In the genomic region with DNA sequence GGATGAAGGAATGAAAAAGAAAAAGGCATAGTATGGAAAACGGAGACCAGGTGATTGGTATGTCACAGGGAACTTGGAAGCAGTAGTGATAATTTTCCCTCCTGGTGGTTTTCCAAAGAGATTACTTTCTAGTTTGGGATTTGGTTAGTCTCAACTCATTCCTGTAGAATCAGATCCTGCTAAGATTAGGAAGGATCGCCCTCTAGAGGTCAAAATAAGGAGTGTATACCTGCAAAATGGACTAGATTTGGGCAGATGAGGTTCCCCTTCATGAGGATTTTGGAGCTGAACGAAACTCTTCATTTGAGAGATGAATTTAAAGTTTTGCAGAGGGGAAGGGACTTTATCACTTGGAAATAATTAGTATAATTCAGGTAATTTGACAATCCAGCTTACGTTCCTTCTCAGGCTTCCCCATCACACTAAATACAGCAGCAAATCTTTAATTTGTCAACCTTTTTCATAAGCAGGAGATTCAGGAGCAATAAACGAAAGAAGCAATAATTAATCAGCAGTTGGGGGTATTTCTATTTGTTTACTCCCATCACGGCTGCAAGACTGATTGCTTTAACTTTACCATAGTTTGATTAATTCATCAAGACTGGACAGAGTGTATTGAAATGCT, we compare ENCODE assay signal across 8 cellular contexts.
DNase-seq lines count a peak whose midpoint lies in the region; ATAC-seq, FAIRE-seq and TF ChIP-seq lines count a peak whose summit lies in the region.

No MANE protein-coding gene starts in this region.

- H4K20me1 ChIP-seq in OCI-LY1 (ENCODE audit: insufficient read depth, low read length) (no peaks in the 10 kb centered on the region), HepG2 (ENCODE audit: insufficient read depth, low read length) (no peaks in the 10 kb centered on the region)

- TF ChIP-seq POLR2A in HepG2 (IDR thresholded peaks at IDR 0.05; ENCODE audit: insufficient read depth in 1 of 2, low read depth in 2 of 2, low read length in 2 of 2) = no peak

- WGBS in HepG2 (ENCODE audit: low lambda C conversion rate) = 0% methylated on average over 6 of the region's 6 CpGs

- H3K4me2 ChIP-seq in OCI-LY1 (ENCODE audit: low read length) (peak overlapping the region; percentile 78), HepG2 (ENCODE audit: low read depth, low read length) (no peak overlapping the region)

- peak; percentile 56 for FAIRE-seq in GM18507 (lab: Jason Lieb, UNC)
- peak; percentile 53 for FAIRE-seq in HepG2 (lab: Jason Lieb, UNC)
- FAIRE-seq in urothelium cell line (lab: Jason Lieb, UNC) = no peak

- no peaks in the 10 kb centered on the region for H3K9me2 ChIP-seq in OCI-LY1 (ENCODE audit: low read depth, low read length)

- in situ Hi-C loops in HepG2 (cut with HindIII; ENCODE audit: extremely low pct_ligation_motif_present, low pct_unique_long_range_greater_than_20kb) = loop anchor here (5.0 to 10.0 kb wide), 2 partner anchors 294 to 656 kb away; no protein-coding TSS in a partner anchor

- peak; percentile 90 for ATAC-seq in HepG2

- H3K27ac ChIP-seq in HL-60 (replicated peaks) = no peak overlapping the region
- peak overlapping the region; percentile 42 for H3K27ac ChIP-seq in OCI-LY1 (ENCODE audit: low read depth, low read length, poor library complexity, severe bottlenecking)
- no peak overlapping the region for H3K27ac ChIP-seq in HepG2 (ENCODE audit: extremely low read length, insufficient read depth, low read length)

- DNase-seq in BJ (ENCODE audit: low read depth) (peak; percentile 12), GM18507 (ENCODE audit: extremely low spot score, insufficient read length, low read depth) (no peak), HL-60 (ENCODE audit: low read depth in 1 of 2, low spot score in 1 of 2) (peak in 1 of 2 experiments; percentile 29), choroid plexus epithelial cell (ENCODE audit: low read depth) (peak; percentile 72), HepG2 (ENCODE audit: low spot score) (peak; percentile 57), urothelium cell line (ENCODE audit: low spot score) (peak; percentile 51)
- DNase-seq in activated effector memory CD4-positive, alpha-beta T cell treated with anti-CD3 and anti-CD28 coated beads, Interleukin-2, amount 50 U/mL, for 16 hours = no peak

- H3K79me2 ChIP-seq in OCI-LY1 (ENCODE audit: insufficient read depth, low read length) (no peaks in the 10 kb centered on the region), HepG2 (ENCODE audit: insufficient read depth, low read length) (no peaks in the 10 kb centered on the region)

- H3K9me3 ChIP-seq in OCI-LY1 (ENCODE audit: low read length) (no peaks in the 10 kb centered on the region), HepG2 (ENCODE audit: low read length) (no peaks in the 10 kb centered on the region)

- POLR2A ChIA-PET in BJ (lab: Charles Lee) (no interaction called here), HepG2 (lab: Yijun Ruan, JAX) (no interaction called here)

- H3K4me3 ChIP-seq in BJ (ENCODE audit: low read depth, low read length) (no peak overlapping the region), HL-60 (replicated peaks; ENCODE audit: insufficient read depth, low read length) (no peak overlapping the region), OCI-LY1 (ENCODE audit: low read depth, low read length, poor library complexity, severe bottlenecking) (peak overlapping the region; percentile 54), choroid plexus epithelial cell (ENCODE audit: low read depth, low read length) (no peak overlapping the region), HepG2 (replicated peaks in 1 of 3; ENCODE audit: insufficient read depth in 1 of 3, low read depth in 2 of 3, low read length in 3 of 3) (no peak overlapping the region)

- H3K36me3 ChIP-seq in BJ (ENCODE audit: control insufficient read depth, insufficient read depth, low read length) = no peaks in the 10 kb centered on the region
- no peaks in the 10 kb centered on the region for H3K36me3 ChIP-seq in OCI-LY1 (ENCODE audit: insufficient read depth, low read length)
- no peaks in the 10 kb centered on the region for H3K36me3 ChIP-seq in HepG2 (replicated peaks in 1 of 2; ENCODE audit: control insufficient read depth in 1 of 2, insufficient read depth in 2 of 2, low read length in 2 of 2)

- TF ChIP-seq CTCF in BJ (IDR thresholded peaks at IDR 0.05; ENCODE audit: insufficient read depth, low read depth, low read length) = peak; percentile 78
- TF ChIP-seq CTCF in HL-60 (IDR thresholded peaks at IDR 0.05; ENCODE audit: insufficient read depth, low read length) = peak; percentile 61
- TF ChIP-seq CTCF in OCI-LY1 (IDR thresholded peaks at IDR 0.05; ENCODE audit: low read length) = peak; percentile 92
- TF ChIP-seq CTCF in choroid plexus epithelial cell (conservative IDR thresholded peaks at IDR 0.05; ENCODE audit: low read depth, low read length) = peak; percentile 80
- peak; percentile 82 for TF ChIP-seq CTCF in HepG2 (CRISPR knock-in tag; IDR thresholded peaks at IDR 0.05)

- no peaks in the 10 kb centered on the region for H3F3A ChIP-seq in OCI-LY1 (ENCODE audit: insufficient read depth, low read length)

- no peak for TF ChIP-seq EP300 in HepG2 (IDR thresholded peaks at IDR 0.05; ENCODE audit: low read depth in 2 of 2, low read length in 2 of 2)
- TF ChIP-seq EP300 in HepG2 (CRISPR knock-in tag; IDR thresholded peaks at IDR 0.05; ENCODE audit: borderline replicate concordance) = no peak

- peaks cover 28% of the 10 kb centered on the region for H3K4me1 ChIP-seq in OCI-LY1 (ENCODE audit: insufficient read depth, low read length, severe bottlenecking)
- no peaks in the 10 kb centered on the region for H3K4me1 ChIP-seq in HepG2 (ENCODE audit: insufficient read depth, low read length)

- intact Hi-C loops in HepG2 (cut with micrococcal nuclease; ENCODE audit: unreplicated experiment) = loop anchor here (1.0 to 5.0 kb wide), 5 partner anchors 60 to 680 kb away; no protein-coding TSS in a partner anchor

- H3K27me3 ChIP-seq in BJ (ENCODE audit: control insufficient read depth, insufficient read depth, low read length) = no peaks in the 10 kb centered on the region
- H3K27me3 ChIP-seq in HL-60 (ENCODE audit: insufficient read depth, poor library complexity, severe bottlenecking) = no peaks in the 10 kb centered on the region
- H3K27me3 ChIP-seq in OCI-LY1 (ENCODE audit: insufficient read depth, low read length) = no peaks in the 10 kb centered on the region
- no peaks in the 10 kb centered on the region for H3K27me3 ChIP-seq in HepG2 (ENCODE audit: control insufficient read depth in 1 of 2, insufficient read depth in 2 of 2, low read length in 2 of 2)

- no TSS peak for BruUV-seq in HepG2 (replicated peaks; lab: Mats Ljungman, UMichigan)

- TF ChIP-seq RAD21 in HepG2 (CRISPR knock-in tag; IDR thresholded peaks at IDR 0.05) = peak; percentile 66

- CTCF ChIA-PET in BJ (lab: Yijun Ruan, JAX) (interaction anchor here (0.6 to 7.3 kb wide), 27 partner anchors 9 to 1011 kb away, joined by 3 to 48 read pairs (median 4); no protein-coding TSS in a partner anchor), HepG2 (lab: Yijun Ruan, JAX; ENCODE audit: low intra/inter-chr PET ratio, low total read pairs) (interaction anchor here (3.0 kb wide), 1 partner anchor 294 kb away, joined by 41 read pairs; no protein-coding TSS in a partner anchor)

- H2AFZ ChIP-seq in OCI-LY1 (ENCODE audit: low read length) (peak overlapping the region; percentile 82), HepG2 (ENCODE audit: low read length) (no peak overlapping the region)

- H3K9ac ChIP-seq in OCI-LY1 (ENCODE audit: low read length) = peak overlapping the region; percentile 50
- H3K9ac ChIP-seq in HepG2 (ENCODE audit: insufficient read depth, low read depth, low read length) = no peak overlapping the region

TF ChIP-seq in HepG2, 621 proteins besides CTCF, POLR2A, EP300 and RAD21:
- TF ChIP-seq NFKBIZ (CRISPR knock-in tag; IDR thresholded peaks at IDR 0.05) (no peak), NFE2L1 (CRISPR knock-in tag; IDR thresholded peaks at IDR 0.05; ENCODE audit: borderline replicate concordance) (no peak), ZNF605 (CRISPR knock-in tag; IDR thresholded peaks at IDR 0.05) (no peak), STAG1 (CRISPR knock-in tag; IDR thresholded peaks at IDR 0.05) (peak; percentile 86), ZNF232 (CRISPR knock-in tag; IDR thresholded peaks at IDR 0.05; ENCODE audit: borderline replicate concordance) (no peak), MTA1 (CRISPR knock-in tag; IDR thresholded peaks at IDR 0.05; ENCODE audit: borderline replicate concordance) (no peak), RXRB (CRISPR knock-in tag; IDR thresholded peaks at IDR 0.05; ENCODE audit: borderline replicate concordance) (peak; percentile 13; the same call in 1 of the 2 replicates), ZKSCAN1 (IDR thresholded peaks at IDR 0.05; ENCODE audit: low read length) (no peak), NR2C2 (CRISPR knock-in tag; IDR thresholded peaks at IDR 0.05; ENCODE audit: borderline replicate concordance) (no peak), SMC3 (IDR thresholded peaks at IDR 0.05; ENCODE audit: low read length) (peak; percentile 75), ERF (CRISPR knock-in tag; IDR thresholded peaks at IDR 0.05) (no peak), ZFX (CRISPR knock-in tag; IDR thresholded peaks at IDR 0.05; ENCODE audit: low read depth) (no peak)
- TF ChIP-seq, protein P1, sequence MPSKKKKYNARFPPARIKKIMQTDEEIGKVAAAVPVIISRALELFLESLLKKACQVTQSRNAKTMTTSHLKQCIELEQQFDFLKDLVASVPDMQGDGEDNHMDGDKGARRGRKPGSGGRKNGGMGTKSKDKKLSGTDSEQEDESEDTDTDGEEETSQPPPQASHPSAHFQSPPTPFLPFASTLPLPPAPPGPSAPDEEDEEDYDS (CRISPR knock-in tag; IDR thresholded peaks at IDR 0.05) = 0 out of 2 replicates have a peak, but pooled peaks have one; percentile 14
- TF ChIP-seq, protein P2, sequence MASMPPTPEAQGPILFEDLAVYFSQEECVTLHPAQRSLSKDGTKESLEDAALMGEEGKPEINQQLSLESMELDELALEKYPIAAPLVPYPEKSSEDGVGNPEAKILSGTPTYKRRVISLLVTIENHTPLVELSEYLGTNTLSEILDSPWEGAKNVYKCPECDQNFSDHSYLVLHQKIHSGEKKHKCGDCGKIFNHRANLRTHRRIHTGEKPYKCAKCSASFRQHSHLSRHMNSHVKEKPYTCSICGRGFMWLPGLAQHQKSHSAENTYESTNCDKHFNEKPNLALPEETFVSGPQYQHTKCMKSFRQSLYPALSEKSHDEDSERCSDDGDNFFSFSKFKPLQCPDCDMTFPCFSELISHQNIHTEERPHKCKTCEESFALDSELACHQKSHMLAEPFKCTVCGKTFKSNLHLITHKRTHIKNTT (CRISPR knock-in tag; IDR thresholded peaks at IDR 0.05) = no peak
- TF ChIP-seq, protein P3, sequence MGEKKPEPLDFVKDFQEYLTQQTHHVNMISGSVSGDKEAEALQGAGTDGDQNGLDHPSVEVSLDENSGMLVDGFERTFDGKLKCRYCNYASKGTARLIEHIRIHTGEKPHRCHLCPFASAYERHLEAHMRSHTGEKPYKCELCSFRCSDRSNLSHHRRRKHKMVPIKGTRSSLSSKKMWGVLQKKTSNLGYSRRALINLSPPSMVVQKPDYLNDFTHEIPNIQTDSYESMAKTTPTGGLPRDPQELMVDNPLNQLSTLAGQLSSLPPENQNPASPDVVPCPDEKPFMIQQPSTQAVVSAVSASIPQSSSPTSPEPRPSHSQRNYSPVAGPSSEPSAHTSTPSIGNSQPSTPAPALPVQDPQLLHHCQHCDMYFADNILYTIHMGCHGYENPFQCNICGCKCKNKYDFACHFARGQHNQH (CRISPR knock-in tag; IDR thresholded peaks at IDR 0.05) = no peak
TF ChIP-seq in HepG2: peak in this region for 4.

Comparison
In these comparisons a context has a peak if more than half of its experiments do, and no peak if none do; other contexts are left out.
1. DNase-seq: peak in BJ (single experiment), choroid plexus epithelial cell (single experiment), HepG2 (single experiment) and urothelium cell line (single experiment); none in GM18507 (single experiment) and activated effector memory CD4-positive, alpha-beta T cell treated with anti-CD3 and anti-CD28 coated beads, Interleukin-2, amount 50 U/mL, for 16 hours (single experiment).
2. Peak in every context shown above with its lines, with median percentiles within 50 percentile points of each other: CTCF ChIP-seq.